ENCODE assay signal across 1 cellular context in genomic region chr2:69926849-69927515, GRCh38.
TF ChIP-seq lines count a peak whose summit lies in the region.

No MANE protein-coding gene starts in this region.

TF ChIP-seq in HepG2, 621 proteins besides CTCF, POLR2A, EP300 and RAD21 (continues in another document):
- TF ChIP-seq CEBPB (IDR thresholded peaks at IDR 0.05; ENCODE audit: borderline replicate concordance, low read depth, low read length) (peak; percentile 100), ZSCAN25 (CRISPR knock-in tag; IDR thresholded peaks at IDR 0.05) (0 out of 2 replicates have a peak, but pooled peaks have one; percentile 45), ZNF235 (CRISPR knock-in tag; IDR thresholded peaks at IDR 0.05; ENCODE audit: borderline replicate concordance) (no peak), IKZF5 (CRISPR knock-in tag; IDR thresholded peaks at IDR 0.05) (0 out of 2 replicates have a peak, but pooled peaks have one; percentile 28), ZSCAN29 (CRISPR knock-in tag; conservative IDR thresholded peaks at IDR 0.05) (no peak), TEAD3 (CRISPR knock-in tag; optimal IDR thresholded peaks at IDR 0.05; ENCODE audit: borderline replicate concordance) (peak; percentile 75), ZFX (CRISPR knock-in tag; IDR thresholded peaks at IDR 0.05; ENCODE audit: low read depth) (peak; percentile 53; the same call in 1 of the 2 replicates), ZHX2 (IDR thresholded peaks at IDR 0.05; ENCODE audit: low read depth) (no peak), ZHX2 (CRISPR knock-in tag; IDR thresholded peaks at IDR 0.05; ENCODE audit: borderline replicate concordance) (no peak), ZBTB8A (CRISPR knock-in tag; IDR thresholded peaks at IDR 0.05; ENCODE audit: borderline replicate concordance, low read depth) (no peak), ZBTB25 (CRISPR knock-in tag; IDR thresholded peaks at IDR 0.05) (peak; percentile 84; the same call in 1 of the 2 replicates), THAP11 (CRISPR knock-in tag; IDR thresholded peaks at IDR 0.05) (peak; percentile 80), SAP130 (CRISPR knock-in tag; IDR thresholded peaks at IDR 0.05; ENCODE audit: low read depth) (peak; percentile 70), SIX1 (CRISPR knock-in tag; IDR thresholded peaks at IDR 0.05; ENCODE audit: borderline replicate concordance) (0 out of 2 replicates have a peak, but pooled peaks have one; percentile 28), ZNF263 (CRISPR knock-in tag; IDR thresholded peaks at IDR 0.05) (peak; percentile 76), ARID3A (IDR thresholded peaks at IDR 0.05; ENCODE audit: low read depth, low read length) (peak; percentile 89), POGK (CRISPR knock-in tag; conservative IDR thresholded peaks at IDR 0.05) (peak; percentile 99), KLF12 (CRISPR knock-in tag; IDR thresholded peaks at IDR 0.05; ENCODE audit: borderline replicate concordance) (no peak), NCOR1 (IDR thresholded peaks at IDR 0.05; ENCODE audit: borderline replicate concordance, low read length) (peak; percentile 75; the same call in 1 of the 2 replicates), ATF7 (IDR thresholded peaks at IDR 0.05) (peak; percentile 88), ATF7 (CRISPR knock-in tag; IDR thresholded peaks at IDR 0.05) (no peak; the same call in 1 of the 2 replicates), NR2F6 (IDR thresholded peaks at IDR 0.05) (peak; percentile 32; the same call in 1 of the 2 replicates), NR2F6 (CRISPR knock-in tag; IDR thresholded peaks at IDR 0.05) (peak; percentile 7; the same call in 1 of the 2 replicates), HNF4G (IDR thresholded peaks at IDR 0.05; ENCODE audit: borderline replicate concordance, low read depth, low read length) (peak; percentile 81; the same call in 1 of the 2 replicates), HNF4G (CRISPR knock-in tag; IDR thresholded peaks at IDR 0.05; ENCODE audit: borderline replicate concordance, low read depth) (no peak), FOXO1 (CRISPR knock-in tag; IDR thresholded peaks at IDR 0.05) (peak; percentile 25; the same call in 1 of the 2 replicates), SOX13 (IDR thresholded peaks at IDR 0.05) (peak; percentile 81; the same call in 1 of the 2 replicates), SOX13 (CRISPR knock-in tag; conservative IDR thresholded peaks at IDR 0.05 in 1 of 2, IDR thresholded peaks at IDR 0.05 in 1 of 2) (peak in 1 of 2 experiments; percentile 95; a peak in 2 of 4 replicates), KLF6 (CRISPR knock-in tag; IDR thresholded peaks at IDR 0.05) (0 out of 2 replicates have a peak, but pooled peaks have one; percentile 50), MED13 (CRISPR knock-in tag; IDR thresholded peaks at IDR 0.05) (no peak), FOXK2 (IDR thresholded peaks at IDR 0.05) (peak; percentile 32; the same call in 1 of the 2 replicates), CREB1 (IDR thresholded peaks at IDR 0.05) (0 out of 2 replicates have a peak, but pooled peaks have one; percentile 1), CREB1 (CRISPR knock-in tag; IDR thresholded peaks at IDR 0.05) (peak; percentile 63), ATF3 (CRISPR knock-in tag; IDR thresholded peaks at IDR 0.05) (peak; percentile 90), TCF12 (IDR thresholded peaks at IDR 0.05) (no peak), TCF12 (CRISPR knock-in tag; IDR thresholded peaks at IDR 0.05) (no peak), MTF2 (CRISPR knock-in tag; IDR thresholded peaks at IDR 0.05; ENCODE audit: borderline replicate concordance) (no peak), NR2F1 (CRISPR knock-in tag; IDR thresholded peaks at IDR 0.05) (peak; percentile 18 to 38; a peak in 1 of 4 replicates), KDM1A (CRISPR knock-in tag; IDR thresholded peaks at IDR 0.05) (peak; percentile 51; the same call in 1 of the 2 replicates), CERS6 (CRISPR knock-in tag; IDR thresholded peaks at IDR 0.05) (no peak), TRIM24 (CRISPR knock-in tag; IDR thresholded peaks at IDR 0.05) (peak; percentile 78), ZNF614 (CRISPR knock-in tag; IDR thresholded peaks at IDR 0.05; ENCODE audit: borderline replicate concordance) (peak; percentile 96; the same call in 1 of the 2 replicates), HNF4A (CRISPR knock-in tag; IDR thresholded peaks at IDR 0.05) (peak; percentile 85), POGZ (CRISPR knock-in tag; IDR thresholded peaks at IDR 0.05) (peak; percentile 58; the same call in 1 of the 2 replicates), ELF3 (CRISPR knock-in tag; IDR thresholded peaks at IDR 0.05) (0 out of 2 replicates have a peak, but pooled peaks have one; percentile 25), HDAC2 (CRISPR knock-in tag; IDR thresholded peaks at IDR 0.05) (peak; percentile 59; the same call in 1 of the 2 replicates), RARA (CRISPR knock-in tag; IDR thresholded peaks at IDR 0.05) (peak; percentile 65), MIER3 (CRISPR knock-in tag; IDR thresholded peaks at IDR 0.05; ENCODE audit: borderline replicate concordance) (no peak)
- TF ChIP-seq, protein P1, sequence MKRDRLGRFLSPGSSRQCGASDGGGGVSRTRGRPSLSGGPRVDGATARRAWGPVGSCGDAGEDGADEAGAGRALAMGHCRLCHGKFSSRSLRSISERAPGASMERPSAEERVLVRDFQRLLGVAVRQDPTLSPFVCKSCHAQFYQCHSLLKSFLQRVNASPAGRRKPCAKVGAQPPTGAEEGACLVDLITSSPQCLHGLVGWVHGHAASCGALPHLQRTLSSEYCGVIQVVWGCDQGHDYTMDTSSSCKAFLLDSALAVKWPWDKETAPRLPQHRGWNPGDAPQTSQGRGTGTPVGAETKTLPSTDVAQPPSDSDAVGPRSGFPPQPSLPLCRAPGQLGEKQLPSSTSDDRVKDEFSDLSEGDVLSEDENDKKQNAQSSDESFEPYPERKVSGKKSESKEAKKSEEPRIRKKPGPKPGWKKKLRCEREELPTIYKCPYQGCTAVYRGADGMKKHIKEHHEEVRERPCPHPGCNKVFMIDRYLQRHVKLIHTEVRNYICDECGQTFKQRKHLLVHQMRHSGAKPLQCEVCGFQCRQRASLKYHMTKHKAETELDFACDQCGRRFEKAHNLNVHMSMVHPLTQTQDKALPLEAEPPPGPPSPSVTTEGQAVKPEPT (CRISPR knock-in tag; IDR thresholded peaks at IDR 0.05; ENCODE audit: low read depth): no peak
- TF ChIP-seq, protein P2, sequence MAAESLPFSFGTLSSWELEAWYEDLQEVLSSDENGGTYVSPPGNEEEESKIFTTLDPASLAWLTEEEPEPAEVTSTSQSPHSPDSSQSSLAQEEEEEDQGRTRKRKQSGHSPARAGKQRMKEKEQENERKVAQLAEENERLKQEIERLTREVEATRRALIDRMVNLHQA (CRISPR knock-in tag; IDR thresholded peaks at IDR 0.05): peak; percentile 47; the same call in 1 of the 2 replicates
- TF ChIP-seq, protein P3, sequence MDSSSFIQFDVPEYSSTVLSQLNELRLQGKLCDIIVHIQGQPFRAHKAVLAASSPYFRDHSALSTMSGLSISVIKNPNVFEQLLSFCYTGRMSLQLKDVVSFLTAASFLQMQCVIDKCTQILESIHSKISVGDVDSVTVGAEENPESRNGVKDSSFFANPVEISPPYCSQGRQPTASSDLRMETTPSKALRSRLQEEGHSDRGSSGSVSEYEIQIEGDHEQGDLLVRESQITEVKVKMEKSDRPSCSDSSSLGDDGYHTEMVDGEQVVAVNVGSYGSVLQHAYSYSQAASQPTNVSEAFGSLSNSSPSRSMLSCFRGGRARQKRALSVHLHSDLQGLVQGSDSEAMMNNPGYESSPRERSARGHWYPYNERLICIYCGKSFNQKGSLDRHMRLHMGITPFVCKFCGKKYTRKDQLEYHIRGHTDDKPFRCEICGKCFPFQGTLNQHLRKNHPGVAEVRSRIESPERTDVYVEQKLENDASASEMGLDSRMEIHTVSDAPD (CRISPR knock-in tag; IDR thresholded peaks at IDR 0.05): no peak
- TF ChIP-seq, protein P4, sequence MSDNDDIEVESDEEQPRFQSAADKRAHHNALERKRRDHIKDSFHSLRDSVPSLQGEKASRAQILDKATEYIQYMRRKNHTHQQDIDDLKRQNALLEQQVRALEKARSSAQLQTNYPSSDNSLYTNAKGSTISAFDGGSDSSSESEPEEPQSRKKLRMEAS (IDR thresholded peaks at IDR 0.05): peak; percentile 47; the same call in 1 of the 2 replicates
